ENCODE assay signal across 7 cellular contexts in the genomic region with DNA sequence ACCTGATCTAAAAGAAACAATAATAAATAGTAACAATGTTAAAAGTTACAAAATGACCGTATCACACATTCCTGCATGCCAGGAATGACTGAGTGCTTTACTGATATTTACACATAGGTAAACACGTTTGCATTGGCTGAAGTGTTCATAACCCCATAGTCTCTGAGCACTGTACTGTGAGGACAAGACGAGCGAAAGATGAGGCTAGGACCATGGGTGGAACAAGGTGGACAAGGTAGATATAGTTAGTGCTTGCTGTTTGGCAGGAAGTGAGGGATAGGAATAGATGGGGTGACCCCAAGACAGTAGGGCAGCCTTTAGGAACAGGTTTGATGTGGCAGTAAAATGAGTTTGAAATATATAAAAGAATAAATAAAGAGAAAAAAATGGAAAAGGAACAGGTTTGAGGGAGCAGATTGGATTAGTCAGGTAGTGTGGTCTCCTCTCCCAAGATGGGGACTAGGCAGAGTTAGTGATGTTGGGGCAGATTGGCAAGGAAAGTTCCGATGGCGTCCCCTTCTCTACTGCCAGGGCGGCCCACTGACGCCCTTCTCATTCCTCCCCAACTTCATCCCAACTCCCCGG. TPM values are rescaled to one million over a fixed set of nuclear protein-coding genes. Genes with fewer than 3 reads are reported as not detected.
DNase-seq lines count a peak whose midpoint lies in the region; ATAC-seq and TF ChIP-seq lines count a peak whose summit lies in the region.

No MANE protein-coding gene starts in this region.

- TF ChIP-seq RAD21 in SK-N-SH (IDR thresholded peaks at IDR 0.05; ENCODE audit: low read length) = no peak

- CTCF ChIA-PET in SK-N-SH (lab: Yijun Ruan, JAX) = interaction anchor here (2.5 kb wide), 1 partner anchor 36 kb away, joined by 9 read pairs; no protein-coding TSS in a partner anchor

- H3K27me3 ChIP-seq in SK-N-SH (ENCODE audit: insufficient read depth) (no peaks in the 10 kb centered on the region), smooth muscle cell (ENCODE audit: low read depth) (no peaks in the 10 kb centered on the region)

- DNase-seq in SK-N-SH (no peak), foreskin fibroblast (no peak), smooth muscle cell (lab: John Stamatoyannopoulos, UW; ENCODE audit: unreplicated experiment) (no peak), NCI-H2029 (lab: John Stamatoyannopoulos, UW) (no peak), DMS153 treated with DMSO at 0.1 percent for 48 hours (lab: John Stamatoyannopoulos, UW; ENCODE audit: unreplicated experiment) (no peak), GM13977 (ENCODE audit: low spot score) (no peak)

- peaks cover 24% of the 10 kb centered on the region for H3F3A ChIP-seq in SK-N-SH (replicated peaks; ENCODE audit: insufficient read depth)
- H3F3A ChIP-seq in smooth muscle cell (ENCODE audit: low read depth) = no peaks in the 10 kb centered on the region

- WGBS in SK-N-SH (ENCODE audit: low lambda C conversion rate) = 28% methylated on average over 9 of the region's 9 CpGs
- 38% methylated on average over 9 of the region's 9 CpGs for WGBS in smooth muscle cell (ENCODE audit: low lambda C conversion rate)

- POLR2A ChIA-PET in SK-N-SH (lab: Yijun Ruan, JAX) = interaction anchor here (1.3 kb wide), 1 partner anchor 35 kb away, joined by 4 read pairs; a partner anchor contains a TSS

- H3K4me2 ChIP-seq in SK-N-SH = peak overlapping the region; percentile 100
- H3K4me2 ChIP-seq in smooth muscle cell = peak overlapping the region; percentile 100

- H3K9me3 ChIP-seq in SK-N-SH (no peaks in the 10 kb centered on the region), smooth muscle cell (replicated peaks; ENCODE audit: low read depth) (no peaks in the 10 kb centered on the region)

- no peak overlapping the region for H3K9ac ChIP-seq in SK-N-SH
- H3K9ac ChIP-seq in smooth muscle cell (ENCODE audit: low read depth) = no peak overlapping the region

- ATAC-seq in GM21723 (IDR thresholded peaks at IDR 0.05; ENCODE audit: unreplicated experiment) = peak; percentile 5

- H3K27ac ChIP-seq in SK-N-SH (ENCODE audit: low read depth in 2 of 2, low read length in 1 of 2) (peak overlapping the region in 1 of 2 experiments; percentile 24; a peak in 1 of 4 replicates), smooth muscle cell (ENCODE audit: low read depth) (no peak overlapping the region)

- in situ Hi-C loops in GM13977 (cut with MboI; ENCODE audit: low pct_unique_long_range_greater_than_20kb, low sequenced_read_pairs, unreplicated experiment) = no loop called here

- peaks cover 21% of the 10 kb centered on the region for H4K20me1 ChIP-seq in SK-N-SH (ENCODE audit: insufficient read depth)
- peaks cover 26% of the 10 kb centered on the region for H4K20me1 ChIP-seq in smooth muscle cell (ENCODE audit: low read depth)

- H3K4me1 ChIP-seq in SK-N-SH (ENCODE audit: control insufficient read depth in 1 of 2, insufficient read depth in 2 of 2, low read depth in 1 of 2, low read length in 1 of 2) = peaks cover 15 to 25% of the 10 kb centered on the region in 2 experiments; a peak in 3 of 4 replicates
- peaks cover 18% of the 10 kb centered on the region for H3K4me1 ChIP-seq in smooth muscle cell (ENCODE audit: low read depth)

- TF ChIP-seq EP300 in SK-N-SH (IDR thresholded peaks at IDR 0.05; ENCODE audit: borderline replicate concordance in 1 of 2, low read depth in 1 of 2, low read length in 1 of 2) = no peak

- H3K9me2 ChIP-seq in SK-N-SH = no peaks in the 10 kb centered on the region

- peaks cover 20 to 34% of the 10 kb centered on the region in 2 experiments for H3K36me3 ChIP-seq in SK-N-SH (replicated peaks in 1 of 2; ENCODE audit: control insufficient read depth in 1 of 2, insufficient read depth in 2 of 2, low read length in 1 of 2)
- no peaks in the 10 kb centered on the region for H3K36me3 ChIP-seq in smooth muscle cell (ENCODE audit: low read depth)

- H2AFZ ChIP-seq in SK-N-SH (ENCODE audit: low read depth) (no peak overlapping the region), smooth muscle cell (ENCODE audit: low read depth) (no peak overlapping the region)

- H3K79me2 ChIP-seq in SK-N-SH (ENCODE audit: insufficient read depth) (peaks cover 49% of the 10 kb centered on the region), smooth muscle cell (ENCODE audit: low read depth) (peaks cover 27% of the 10 kb centered on the region)

- TF ChIP-seq CTCF in SK-N-SH (IDR thresholded peaks at IDR 0.05) (no peak), foreskin fibroblast (IDR thresholded peaks at IDR 0.05; ENCODE audit: low read depth, low read length) (no peak), smooth muscle cell (IDR thresholded peaks at IDR 0.05; ENCODE audit: borderline replicate concordance, insufficient read depth, poor library complexity, severe bottlenecking) (no peak), GM13977 (IDR thresholded peaks at IDR 0.05; ENCODE audit: extremely low read depth, insufficient read depth, missing control alignments) (no peak)

- H3K4me3 ChIP-seq in SK-N-SH (ENCODE audit: low read depth in 2 of 2, low read length in 1 of 2) (peak overlapping the region; percentile 96 to 99), foreskin fibroblast (ENCODE audit: low read depth in 1 of 2, low read length in 2 of 2) (peak overlapping the region; percentile 27 to 45), smooth muscle cell (peak overlapping the region; percentile 94)

TF ChIP-seq in SK-N-SH, 30 proteins besides CTCF, POLR2A, EP300 and RAD21:
- TF ChIP-seq JUND (IDR thresholded peaks at IDR 0.05) (no peak), RXRA (IDR thresholded peaks at IDR 0.05; ENCODE audit: borderline replicate concordance, low read depth) (no peak)

RNA-seq across cellular contexts. Expression of a gene that starts 0.5 kb away (rescaled TPM):
- polyA plus RNA-seq in SK-N-SH (2012; rRNA removed) = 168 and 210 TPM in 2 replicates
- polyA plus RNA-seq in SK-N-SH (2012; cell fraction: cytosol; rRNA removed) = 67.3 and 95.5 TPM in 2 replicates
- 745 and 747 TPM in 2 replicates for polyA plus RNA-seq in SK-N-SH (2012; cell fraction: nucleus; rRNA removed)
- total RNA-seq in smooth muscle cell = 50.1 and 53.8 TPM in 2 replicates
- 49.9 and 60.9 TPM in 2 replicates for polyA plus RNA-seq in smooth muscle cell

RNA-seq across cellular contexts. Expression of a gene that starts 1.6 kb away (rescaled TPM):
- polyA plus RNA-seq in SK-N-SH (2012; rRNA removed) (0.46 and 0.83 TPM in 2 replicates), smooth muscle cell (0.51 and 0.84 TPM in 2 replicates)
- polyA plus RNA-seq in SK-N-SH (2012; cell fraction: cytosol; rRNA removed) = 0.22 and 0.26 TPM in 2 replicates
- polyA plus RNA-seq in SK-N-SH (2012; cell fraction: nucleus; rRNA removed) = 1.8 and 3.1 TPM in 2 replicates
- not detected in 2 replicates for total RNA-seq in smooth muscle cell

RNA-seq across cellular contexts. Expression of a gene that starts 7.4 kb away (rescaled TPM):
- polyA plus RNA-seq in SK-N-SH (2012; rRNA removed) (2.3 and 3.1 TPM in 2 replicates), smooth muscle cell (2.2 and 7.8 TPM in 2 replicates)
- polyA plus RNA-seq in SK-N-SH (2012; cell fraction: cytosol; rRNA removed) = 0.58 and 0.90 TPM in 2 replicates
- polyA plus RNA-seq in SK-N-SH (2012; cell fraction: nucleus; rRNA removed) = 20.1 and 23.3 TPM in 2 replicates
- 3.8 and 6.7 TPM in 2 replicates for total RNA-seq in smooth muscle cell

RNA-seq across cellular contexts. Expression of a gene that starts 7.7 kb away (rescaled TPM):
- polyA plus RNA-seq in SK-N-SH (2012; rRNA removed) (68.5 and 83.5 TPM in 2 replicates), smooth muscle cell (24.7 and 28.5 TPM in 2 replicates)
- 9.5 and 20.4 TPM in 2 replicates for polyA plus RNA-seq in SK-N-SH (2012; cell fraction: cytosol; rRNA removed)
- polyA plus RNA-seq in SK-N-SH (2012; cell fraction: nucleus; rRNA removed) = 409 and 450 TPM in 2 replicates
- total RNA-seq in smooth muscle cell = 24.0 and 31.8 TPM in 2 replicates

RNA-seq across cellular contexts. Expression of a gene that starts 21.2 kb away (rescaled TPM):
- polyA plus RNA-seq in SK-N-SH (2012; rRNA removed) (34.1 and 38.7 TPM in 2 replicates), smooth muscle cell (36.4 and 47.8 TPM in 2 replicates)
- polyA plus RNA-seq in SK-N-SH (2012; cell fraction: cytosol; rRNA removed) = 16.9 and 22.0 TPM in 2 replicates
- 131 and 167 TPM in 2 replicates for polyA plus RNA-seq in SK-N-SH (2012; cell fraction: nucleus; rRNA removed)
- 13.9 and 33.0 TPM in 2 replicates for total RNA-seq in smooth muscle cell

Comparison
In these comparisons a context has a peak if more than half of its experiments do, and no peak if none do; other contexts are left out.
1. H3K4me3 ChIP-seq: peak in every context shown above with its lines; median percentile 98 in SK-N-SH; 94 in smooth muscle cell; 36 in foreskin fibroblast.